Comparison of ENCODE assay signal across 18 cellular contexts in genomic region chr22:37386441-37386840, GRCh38. TPM values are rescaled to one million over a fixed set of nuclear protein-coding genes. Genes with fewer than 3 reads are reported as not detected.
DNase-seq lines count a peak whose midpoint lies in the region; ATAC-seq, FAIRE-seq and TF ChIP-seq lines count a peak whose summit lies in the region.
"Had no signal": no experiment of that assay in that cellular context is flagged by ENCODE, and none has a peak within 500 bp of the region (broad histone marks: within the 10 kb centered on the region; RNA-seq: fewer than 3 reads in every experiment).

No MANE protein-coding gene starts in this region.

- H3K4me3 Mint-ChIP-seq in neural progenitor cell: no peak overlapping the region
- H3K4me3 Mint-ChIP-seq: CD4-positive, alpha-beta memory T cell; HFFc6; IgD-negative memory B cell had no signal

- in situ Hi-C loops in IMR-90 (cut with MboI; ENCODE audit: low sequenced_read_pairs) (no loop called here), K562 (cut with MboI) (no loop called here), G401 (cut with HindIII; ENCODE audit: low sequenced_read_pairs) (no loop called here)

- no peak overlapping the region for H4K8ac ChIP-seq in IMR-90 (ENCODE audit: low read depth in 2 of 2, low read length in 2 of 2)

- no peak overlapping the region for H2BK5ac ChIP-seq in IMR-90 (ENCODE audit: low read depth, low read length, poor library complexity, severe bottlenecking)

- H3K4me3 ChIP-seq in IMR-90 (ENCODE audit: insufficient read depth, low read depth, low read length): no peak overlapping the region
- no peak overlapping the region for H3K4me3 ChIP-seq in K562
- no peak overlapping the region for H3K4me3 ChIP-seq in neural progenitor cell
- H3K4me3 ChIP-seq: HAP-1 had no signal

- peak overlapping the region; percentile 78 for H3K27ac Mint-ChIP-seq in neural progenitor cell
- H3K27ac Mint-ChIP-seq: HFFc6 had no signal

- H3K14ac ChIP-seq in IMR-90 (replicated peaks; ENCODE audit: low read depth, low read length): no peak overlapping the region

- no peak overlapping the region for H3K18ac ChIP-seq in IMR-90 (ENCODE audit: low read depth, low read length)

- intact Hi-C loops in IMR-90 (cut with micrococcal nuclease) (no loop called here), K562 (cut with micrococcal nuclease) (no loop called here)

- no peak overlapping the region for H3K23ac ChIP-seq in IMR-90 (ENCODE audit: low read depth, low read length)

- H3K27me3 Mint-ChIP-seq in neural progenitor cell (ENCODE audit: insufficient read depth, low read depth): peaks cover 8% of the 10 kb centered on the region

- TF ChIP-seq POLR2A in IMR-90 (IDR thresholded peaks at IDR 0.05; ENCODE audit: low read depth, low read length) (no peak), K562 (conservative IDR thresholded peaks at IDR 0.05) (no peak)

- WGBS in IMR-90 (ENCODE audit: extremely low coverage in 2 of 2, insufficient read length in 1 of 2), 2 experiments: 31% methylated on average over 10 of the region's 19 CpGs; no CpG with 5 or more reads in 1 of the 2 experiments
- under 1% methylated on average over 18 of the region's 19 CpGs for WGBS in K562 (ENCODE audit: insufficient coverage, low coverage, missing lambda C conversion rate)

- H3F3A ChIP-seq in neural progenitor cell (ENCODE audit: low read depth): no peaks in the 10 kb centered on the region

- H3K9me3 Mint-ChIP-seq in neural progenitor cell: no peaks in the 10 kb centered on the region
- H3K9me3 Mint-ChIP-seq: CD4-positive, alpha-beta memory T cell; HFFc6; IgD-negative memory B cell had no signal

- DNase-seq in IMR-90 (no peak), K562 (ENCODE audit: extremely low read depth in 1 of 4, low spot score in 3 of 4) (peak; percentile 3 to 30 (median 25)), neural progenitor cell (ENCODE audit: low spot score) (peak; percentile 51), Ammon's horn (ENCODE audit: low spot score) (no peak), G401 (ENCODE audit: low spot score) (no peak), NCI-H2107 (lab: John Stamatoyannopoulos, UW) (no peak)
- DNase-seq: CD4-positive, alpha-beta memory T cell; DMS79; GOT3; HFFc6 had no signal

- H3K9me1 ChIP-seq in IMR-90 (ENCODE audit: insufficient read depth, low read length) (no peaks in the 10 kb centered on the region), K562 (ENCODE audit: control insufficient read depth, insufficient read depth, low read length) (no peaks in the 10 kb centered on the region)

- H3K4ac ChIP-seq in IMR-90 (ENCODE audit: low read depth, low read length): no peak overlapping the region

- H4K20me1 ChIP-seq in IMR-90 (ENCODE audit: insufficient read depth, low read length) (peaks cover 8% of the 10 kb centered on the region), K562 (replicated peaks; ENCODE audit: control insufficient read depth, insufficient read depth, low read length) (no peaks in the 10 kb centered on the region), neural progenitor cell (ENCODE audit: low read depth) (no peaks in the 10 kb centered on the region)

- TF ChIP-seq CTCF in IMR-90 (conservative IDR thresholded peaks at IDR 0.05; ENCODE audit: low read depth, low read length) (no peak), K562 (IDR thresholded peaks at IDR 0.05 in 2 of 3, conservative IDR thresholded peaks at IDR 0.05 in 1 of 3; ENCODE audit: insufficient read depth in 2 of 3, low read depth in 1 of 3, low read length in 3 of 3) (no peak), neural progenitor cell (IDR thresholded peaks at IDR 0.05) (no peak)

- H3K36me3 Mint-ChIP-seq in neural progenitor cell: no peaks in the 10 kb centered on the region
- H3K36me3 Mint-ChIP-seq: CD4-positive, alpha-beta memory T cell had no signal

- no peak overlapping the region for H3K56ac ChIP-seq in IMR-90 (ENCODE audit: extremely low read depth, insufficient read depth, low read length)

- peaks cover 4% of the 10 kb centered on the region for H3K4me1 ChIP-seq in IMR-90 (ENCODE audit: control insufficient read depth, insufficient read depth, low read length)
- peaks cover 0 to 8% of the 10 kb centered on the region in 2 experiments; a peak in 2 of 5 replicates for H3K4me1 ChIP-seq in K562 (replicated peaks in 1 of 2; ENCODE audit: control insufficient read depth in 2 of 2, insufficient read depth in 2 of 2, low read length in 2 of 2)
- H3K4me1 ChIP-seq in neural progenitor cell: peaks cover 5% of the 10 kb centered on the region
- H3K4me1 ChIP-seq: HAP-1 had no signal

- BruUV-seq in IMR-90 (replicated peaks; lab: Mats Ljungman, UMichigan) (no TSS peak), K562 (replicated peaks; lab: Mats Ljungman, UMichigan) (no TSS peak)

- dilution Hi-C loops in IMR-90 (cut with HindIII; ENCODE audit: low sequenced_read_pairs, unreplicated experiment): no loop called here

- H3K27me3 ChIP-seq in IMR-90 (ENCODE audit: control insufficient read depth, insufficient read depth, low read length) (no peaks in the 10 kb centered on the region; the same call in 1 of the 2 replicates), K562 (ENCODE audit: control insufficient read depth in 2 of 2, insufficient read depth in 2 of 2, low read length in 2 of 2) (peaks cover 0 to 34% of the 10 kb centered on the region in 2 experiments; a peak in 3 of 5 replicates), neural progenitor cell (no peaks in the 10 kb centered on the region)

- TF ChIP-seq EP300 in K562 (IDR thresholded peaks at IDR 0.05; ENCODE audit: low read length): no peak

- H3K79me1 ChIP-seq in IMR-90 (ENCODE audit: low read depth in 1 of 2, low read length in 2 of 2): 0 out of 4 replicates have a peak, but pooled peaks cover 0 to 5% of the 10 kb centered on the region in 2 experiments

- peaks cover 13% of the 10 kb centered on the region for H3K4me1 Mint-ChIP-seq in neural progenitor cell
- H3K4me1 Mint-ChIP-seq: CD4-positive, alpha-beta memory T cell had no signal

- H3K9ac ChIP-seq in IMR-90 (ENCODE audit: low read depth, low read length) (no peak overlapping the region), K562 (ENCODE audit: insufficient read depth in 1 of 2, low read depth in 2 of 2, low read length in 2 of 2) (0 out of 4 replicates have a peak overlapping the region, but pooled peaks of 1 of the 2 experiments have one; percentile 26), neural progenitor cell (no peak overlapping the region)
- H3K9ac ChIP-seq: KMS-11 had no signal

- H3K27ac ChIP-seq in IMR-90 (ENCODE audit: insufficient read depth, low read length): no peak overlapping the region
- H3K27ac ChIP-seq in K562 (ENCODE audit: extremely low read depth, low read depth, low read length): no peak overlapping the region
- no peak overlapping the region for H3K27ac ChIP-seq in neural progenitor cell
- H3K27ac ChIP-seq: C4-2B, KMS-11 had no signal

- POLR2A ChIA-PET in IMR-90 (lab: Charles Lee; ENCODE audit: unreplicated experiment): no interaction called here
- POLR2A ChIA-PET in K562 (lab: Yijun Ruan, JAX): interaction anchor here (0.5 to 0.8 kb wide), 3 partner anchors 19 to 125 kb away, joined by 3 to 4 read pairs (median 4); no protein-coding TSS in a partner anchor

- no peak overlapping the region for H2BK15ac ChIP-seq in IMR-90 (ENCODE audit: low read depth, low read length)

- H2BK120ac ChIP-seq in IMR-90 (ENCODE audit: low read depth, low read length): no peak overlapping the region

- no peak for FAIRE-seq in K562 (lab: Jason Lieb, UNC)
- FAIRE-seq: G401.6, GM12892 had no signal

- H3K4me2 ChIP-seq in IMR-90 (ENCODE audit: low read depth, low read length) (no peak overlapping the region), K562 (ENCODE audit: insufficient read depth, low read length) (no peak overlapping the region), neural progenitor cell (peak overlapping the region; percentile 10)
- H3K4me2 ChIP-seq: KMS-11 had no signal

- H2AK9ac ChIP-seq in IMR-90 (replicated peaks; ENCODE audit: low read depth, low read length, poor library complexity): no peak overlapping the region

- CTCF ChIA-PET in IMR-90 (lab: Yijun Ruan, JAX) (no interaction called here), K562 (lab: Yijun Ruan, JAX; ENCODE audit: low intra/inter-chr PET ratio) (no interaction called here)

- H2AFZ ChIP-seq in IMR-90 (replicated peaks; ENCODE audit: low read length, poor library complexity) (peak overlapping the region; percentile 19), K562 (ENCODE audit: low read depth, low read length) (no peak overlapping the region), neural progenitor cell (replicated peaks) (no peak overlapping the region)

- H2BK20ac ChIP-seq in IMR-90 (ENCODE audit: low read depth, low read length): no peak overlapping the region

- ATAC-seq in IMR-90 (ENCODE audit: low read depth) (no peak), K562 (peak; percentile 58), HG03378 (IDR thresholded peaks at IDR 0.05; ENCODE audit: unreplicated experiment) (no peak)

- H3K79me2 ChIP-seq in K562 (ENCODE audit: control insufficient read depth, insufficient read depth, low read length): no peaks in the 10 kb centered on the region
- H3K79me2 ChIP-seq in neural progenitor cell (ENCODE audit: low read depth): no peaks in the 10 kb centered on the region

- H3K36me3 ChIP-seq in IMR-90 (ENCODE audit: control insufficient read depth, insufficient read depth, low read length): no peaks in the 10 kb centered on the region
- no peaks in the 10 kb centered on the region for H3K36me3 ChIP-seq in K562 (ENCODE audit: control insufficient read depth, insufficient read depth, low read length)
- no peaks in the 10 kb centered on the region for H3K36me3 ChIP-seq in neural progenitor cell
- H3K36me3 ChIP-seq: HAP-1 had no signal

- peak overlapping the region; percentile 14; the same call in 1 of the 2 replicates for H2AK5ac ChIP-seq in IMR-90 (ENCODE audit: low read depth, low read length)

- no peak overlapping the region for H4K91ac ChIP-seq in IMR-90 (ENCODE audit: insufficient read depth, low read depth, low read length)

- no peak for TF ChIP-seq RAD21 in IMR-90 (IDR thresholded peaks at IDR 0.05; ENCODE audit: low read length)
- TF ChIP-seq RAD21 in K562 (CRISPR knock-in tag; conservative IDR thresholded peaks at IDR 0.05 in 1 of 2, IDR thresholded peaks at IDR 0.05 in 1 of 2): no peak

- H3K9me3 ChIP-seq in IMR-90 (ENCODE audit: control insufficient read depth, insufficient read depth, low read length): no peaks in the 10 kb centered on the region
- H3K9me3 ChIP-seq in K562 (replicated peaks; ENCODE audit: control insufficient read depth, insufficient read depth, low read depth, low read length): no peaks in the 10 kb centered on the region
- no peaks in the 10 kb centered on the region for H3K9me3 ChIP-seq in neural progenitor cell (ENCODE audit: low read depth)
- H3K9me3 ChIP-seq: HAP-1 had no signal

- H4K5ac ChIP-seq in IMR-90 (ENCODE audit: low read depth, low read length): no peak overlapping the region

RNA-seq across cellular contexts. Expression of gene ELFN2, which starts 40.8 kb away (rescaled TPM):
- total RNA-seq in IMR-90 (2012; rRNA removed): 0.72 and 0.83 TPM in 2 replicates
- polyA plus RNA-seq in IMR-90 (2012; rRNA removed): 5.0 and 6.3 TPM in 2 replicates
- 2.2 and 4.8 TPM in 2 replicates for polyA plus RNA-seq in IMR-90 (2012; cell fraction: cytosol; rRNA removed)
- polyA plus RNA-seq in IMR-90 (2012; cell fraction: nucleus; rRNA removed; ENCODE audit: low replicate concordance): 13.5 and 26.9 TPM in 2 replicates
- not detected in 2 replicates for total RNA-seq in K562 (2011; cell fraction: chromatin; rRNA removed; ENCODE audit: low replicate concordance)
- not detected in 2 replicates for total RNA-seq in K562 (2011; cell fraction: nucleolus; rRNA removed)
- not detected in 2 replicates for total RNA-seq in K562 (2011; cell fraction: nucleoplasm; rRNA removed)
- not detected in 2 replicates for total RNA-seq in K562 (2014; rRNA removed)
- total RNA-seq in K562 (2014; rRNA removed; fragmentation: Illumina TruSeq; extraction: Trizol): not detected in 2 replicates
- not detected in 2 replicates for total RNA-seq in K562 (2015; rRNA removed; fragmentation: Illumina TruSeq; extraction: Trizol)
- not detected in 2 replicates for total RNA-seq in K562 (2021)
- not detected in 2 replicates for polyA plus RNA-seq in K562 (2011; rRNA removed)
- under 0.01 and 0.01 TPM in 2 replicates for polyA plus RNA-seq in K562 (2011; cell fraction: cytosol; rRNA removed)
- polyA plus RNA-seq in K562 (2011; cell fraction: nucleus; rRNA removed): 0.01 TPM in 1 of 2 replicates, not detected in the other
- polyA plus RNA-seq in K562 (2012): not detected in 2 replicates
- polyA plus RNA-seq in K562 (2014; fragmentation: Illumina TruSeq; extraction: Trizol): not detected in 2 replicates
- polyA plus RNA-seq in K562 (2014; fragmentation: Nextera tagmentation; extraction: Ambion mirVana): not detected
- not detected in 2 replicates for polyA plus RNA-seq in K562 (2014; rRNA removed)
- polyA minus RNA-seq in K562 (2011; rRNA and poly(A)+ RNA removed): not detected in 2 replicates
- polyA minus RNA-seq in K562 (2011; cell fraction: cytosol; rRNA and poly(A)+ RNA removed): not detected in 2 replicates
- not detected in 2 replicates for polyA minus RNA-seq in K562 (2011; cell fraction: nucleus; rRNA and poly(A)+ RNA removed)
- 0.82 and 1.1 TPM in 2 replicates for total RNA-seq in neural progenitor cell (ENCODE audit: low replicate concordance)
- under 0.01 TPM in 1 of 2 replicates, not detected in the other for total RNA-seq in G401 (2014; rRNA removed; shearing (Covaris generic))
- total RNA-seq: A673 had no signal
- polyA plus RNA-seq: CD4-positive, alpha-beta memory T cell; IgD-negative memory B cell had no signal

Comparison
In these comparisons a context has a peak if more than half of its experiments do, and no peak if none do; other contexts are left out.
1. DNase-seq: peak in K562 (4 of 4) and neural progenitor cell (single experiment); none in IMR-90 (single experiment), Ammon's horn (single experiment), G401 (single experiment) and NCI-H2107 (single experiment).